ENCODE assay signal across 1 cellular context in the genomic region with DNA sequence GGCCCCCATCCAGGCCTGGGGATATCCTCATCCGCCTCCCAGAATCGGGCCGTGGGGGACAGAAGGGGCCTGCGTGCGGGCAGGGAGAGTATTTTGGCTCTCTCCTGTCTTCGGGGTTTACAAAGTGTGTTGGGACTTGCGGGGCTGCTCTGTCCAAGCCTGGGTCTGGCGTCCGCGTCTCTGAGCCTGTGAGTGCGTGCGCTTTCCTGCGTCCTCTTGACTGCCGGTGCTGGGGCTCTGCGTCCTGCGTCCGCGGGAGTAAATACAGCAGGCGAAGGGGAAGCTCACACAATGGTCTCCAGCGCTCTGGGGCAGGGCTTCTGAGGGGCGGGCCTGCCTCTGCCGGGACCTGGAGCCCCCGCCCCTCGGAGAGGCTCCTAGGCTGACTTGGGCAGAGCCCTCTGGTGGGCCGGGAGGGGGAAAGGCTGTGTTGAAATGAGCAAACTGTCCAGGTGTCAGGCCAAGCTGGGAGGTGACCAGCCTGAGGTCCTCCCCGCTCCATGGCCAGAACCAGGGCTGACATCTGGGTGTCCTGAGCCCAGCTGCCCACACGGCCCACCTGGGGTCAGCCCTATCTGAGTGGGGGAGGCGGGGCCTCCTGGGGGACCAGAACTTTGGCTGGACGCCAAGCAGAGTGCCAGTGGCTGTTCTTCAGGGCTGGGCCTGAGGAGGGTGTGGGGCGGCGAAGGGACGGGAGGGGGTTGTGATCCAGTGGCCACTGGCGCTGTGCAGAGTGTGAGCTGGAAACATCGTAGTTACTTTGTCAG.
TF ChIP-seq lines count a peak whose summit lies in the region.

No MANE protein-coding gene starts in this region.

TF ChIP-seq in WTC11, 78 proteins besides CTCF, POLR2A, EP300 and RAD21 (continued from another document):
- TF ChIP-seq, protein P1, sequence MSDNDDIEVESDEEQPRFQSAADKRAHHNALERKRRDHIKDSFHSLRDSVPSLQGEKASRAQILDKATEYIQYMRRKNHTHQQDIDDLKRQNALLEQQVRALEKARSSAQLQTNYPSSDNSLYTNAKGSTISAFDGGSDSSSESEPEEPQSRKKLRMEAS (CRISPR knock-in tag; IDR thresholded peaks at IDR 0.05) = peak; percentile 27; the same call in 1 of the 2 replicates
- TF ChIP-seq MXD4 (CRISPR knock-in tag; IDR thresholded peaks at IDR 0.05; ENCODE audit: borderline replicate concordance) (no peak), NFATC4 (CRISPR knock-in tag; IDR thresholded peaks at IDR 0.05) (no peak), ETV6 (CRISPR knock-in tag; IDR thresholded peaks at IDR 0.05) (peak; percentile 62; the same call in 1 of the 2 replicates), SMAD4 (CRISPR knock-in tag; IDR thresholded peaks at IDR 0.05) (no peak), ZNF425 (CRISPR knock-in tag; conservative IDR thresholded peaks at IDR 0.05) (no peak), NR1H2 (CRISPR knock-in tag; IDR thresholded peaks at IDR 0.05) (no peak), ZNF263 (CRISPR knock-in tag; IDR thresholded peaks at IDR 0.05; ENCODE audit: low read depth) (no peak)
TF ChIP-seq in WTC11: peak in this region for 9.
